Comparison of ENCODE assay signal across 20 cellular contexts in genomic region chr17:48488548-48489106, GRCh38. TPM values are rescaled to one million over a fixed set of nuclear protein-coding genes. Genes with fewer than 3 reads are reported as not detected.
DNase-seq lines count a peak whose midpoint lies in the region; ATAC-seq and TF ChIP-seq lines count a peak whose summit lies in the region.
"Had no signal": no experiment of that assay in that cellular context is flagged by ENCODE, and none has a peak within 500 bp of the region (broad histone marks: within the 10 kb centered on the region; RNA-seq: fewer than 3 reads in every experiment).

No MANE protein-coding gene starts in this region.

- DNase-seq in A172 (ENCODE audit: low spot score) (peak; percentile 42), GDM1 (lab: John Stamatoyannopoulos, UW) (peak; percentile 63), fibroblast of villous mesenchyme (ENCODE audit: low read depth) (peak; percentile 48), NCI-H69 (lab: John Stamatoyannopoulos, UW) (no peak), NCI-H1436 (lab: John Stamatoyannopoulos, UW) (no peak)
- DNase-seq: activated CD4-positive, alpha-beta T cell treated with anti-CD3 and anti-CD28 coated beads for 4 hours; activated naive CD8-positive, alpha-beta T cell treated with anti-CD3 and anti-CD28 coated beads, Interleukin-2, amount 10 ng/mL, durations not matched to agents 7 days and 5 days; activated T-cell treated with anti-CD3 and anti-CD28 coated beads for 4 hours; NCI-H1436 treated with DMSO at 0.1 percent for 48 hours; NCI-H446 treated with DMSO at 0.1 percent for 48 hours; SHP77 treated with DMSO at 0.1 percent for 48 hours had no signal

- peak overlapping the region; percentile 27 for H3K4me3 Mint-ChIP-seq in T-helper 1 cell treated with Interleukin-12 subunit alpha and Interleukin-12 subunit beta and Interleukin-4 antibody, amounts not matched to agents 30 μg/mL and 1 μg/mL, for 36 hours
- H3K4me3 Mint-ChIP-seq: activated naive CD8-positive, alpha-beta T cell treated with anti-CD3 and anti-CD28 coated beads, Interleukin-2, amount 10 ng/mL, durations not matched to agents 7 days and 5 days; B cell; stimulated activated effector memory CD8-positive, alpha-beta T cell treated with anti-CD3 and anti-CD28 coated beads, Interleukin-12 subunit alpha, Interleukin-12 subunit beta, amount 100 ng/mL, for 72 hours had no signal

- H3K9me3 Mint-ChIP-seq in T-helper 1 cell treated with Interleukin-12 subunit alpha and Interleukin-12 subunit beta and Interleukin-4 antibody, amounts not matched to agents 30 μg/mL and 1 μg/mL, for 36 hours: no peaks in the 10 kb centered on the region
- H3K9me3 Mint-ChIP-seq: activated naive CD8-positive, alpha-beta T cell treated with anti-CD3 and anti-CD28 coated beads, Interleukin-2, amount 10 ng/mL, durations not matched to agents 7 days and 5 days; stimulated activated effector memory CD8-positive, alpha-beta T cell treated with anti-CD3 and anti-CD28 coated beads, Interleukin-12 subunit alpha, Interleukin-12 subunit beta, amount 100 ng/mL, for 72 hours had no signal

- H3K4me1 Mint-ChIP-seq in T-helper 1 cell treated with Interleukin-12 subunit alpha and Interleukin-12 subunit beta and Interleukin-4 antibody, amounts not matched to agents 30 μg/mL and 1 μg/mL, for 36 hours (ENCODE audit: low read depth): peaks cover 43% of the 10 kb centered on the region

- no peak for TF ChIP-seq CTCF in fibroblast of villous mesenchyme (IDR thresholded peaks at IDR 0.05; ENCODE audit: insufficient read depth, low read depth, low read length)

- no peak for ATAC-seq in HG03159 (IDR thresholded peaks at IDR 0.05; ENCODE audit: unreplicated experiment)
- ATAC-seq in HG02970 (IDR thresholded peaks at IDR 0.05; ENCODE audit: low FRiP score, unreplicated experiment): no peak
- ATAC-seq: gastroesophageal sphincter; stimulated activated effector memory CD8-positive, alpha-beta T cell treated with anti-CD3 and anti-CD28 coated beads, Interleukin-12 subunit alpha, Interleukin-12 subunit beta, amount 100 ng/mL, for 72 hours had no signal

- no peak overlapping the region for H3K4me3 ChIP-seq in fibroblast of villous mesenchyme (ENCODE audit: low read depth, low read length)
- H3K4me3 ChIP-seq: gastroesophageal sphincter had no signal

- no peaks in the 10 kb centered on the region for H3K27me3 Mint-ChIP-seq in T-helper 1 cell treated with Interleukin-12 subunit alpha and Interleukin-12 subunit beta and Interleukin-4 antibody, amounts not matched to agents 30 μg/mL and 1 μg/mL, for 36 hours (ENCODE audit: low read depth)

- no peaks in the 10 kb centered on the region for H3K36me3 Mint-ChIP-seq in T-helper 1 cell treated with Interleukin-12 subunit alpha and Interleukin-12 subunit beta and Interleukin-4 antibody, amounts not matched to agents 30 μg/mL and 1 μg/mL, for 36 hours (ENCODE audit: low read depth)
- H3K36me3 Mint-ChIP-seq: activated naive CD8-positive, alpha-beta T cell treated with anti-CD3 and anti-CD28 coated beads, Interleukin-2, amount 10 ng/mL, durations not matched to agents 7 days and 5 days; stimulated activated effector memory CD8-positive, alpha-beta T cell treated with anti-CD3 and anti-CD28 coated beads, Interleukin-12 subunit alpha, Interleukin-12 subunit beta, amount 100 ng/mL, for 72 hours had no signal

- peak overlapping the region; percentile 60 for H3K27ac Mint-ChIP-seq in T-helper 1 cell treated with Interleukin-12 subunit alpha and Interleukin-12 subunit beta and Interleukin-4 antibody, amounts not matched to agents 30 μg/mL and 1 μg/mL, for 36 hours
- H3K27ac Mint-ChIP-seq: activated naive CD8-positive, alpha-beta T cell treated with anti-CD3 and anti-CD28 coated beads, Interleukin-2, amount 10 ng/mL, durations not matched to agents 7 days and 5 days; B cell; stimulated activated effector memory CD8-positive, alpha-beta T cell treated with anti-CD3 and anti-CD28 coated beads, Interleukin-12 subunit alpha, Interleukin-12 subunit beta, amount 100 ng/mL, for 72 hours had no signal

RNA-seq across cellular contexts. Expression of gene HOXB1, which starts 42.2 kb away (rescaled TPM):
- not detected in 2 replicates for total RNA-seq in A172 (2014; rRNA removed; shearing (Covaris generic))
- not detected in 2 replicates for total RNA-seq in fibroblast of villous mesenchyme
- total RNA-seq: activated naive CD8-positive, alpha-beta T cell treated with anti-CD3 and anti-CD28 coated beads, Interleukin-2, amount 10 ng/mL, durations not matched to agents 7 days and 5 days; B cell; gastroesophageal sphincter; LHCN-M2; lung microvascular endothelial cell; T-helper 1 cell treated with Interleukin-12 subunit alpha and Interleukin-12 subunit beta and Interleukin-4 antibody, amounts not matched to agents 30 ng/mL and 1 ng/mL, for 36 hours had no signal

RNA-seq across cellular contexts. Expression of gene HOXB2, which starts 56.3 kb away (rescaled TPM):
- 27.0 and 30.6 TPM in 2 replicates for total RNA-seq in A172 (2014; rRNA removed; shearing (Covaris generic))
- total RNA-seq in fibroblast of villous mesenchyme: 4.3 and 4.5 TPM in 2 replicates

RNA-seq across cellular contexts. Expression of gene SKAP1, which starts 58.6 kb away (rescaled TPM):
- total RNA-seq in A172 (2014; rRNA removed; shearing (Covaris generic)): 2.6 TPM in 1 of 2 replicates, not detected in the other
- total RNA-seq in fibroblast of villous mesenchyme: not detected in 2 replicates
- total RNA-seq: lung microvascular endothelial cell had no signal

Comparison
In these comparisons a context has a peak if more than half of its experiments do, and no peak if none do; other contexts are left out.
1. DNase-seq: peak in A172 (single experiment), GDM1 (single experiment) and fibroblast of villous mesenchyme (single experiment); none in NCI-H69 (single experiment) and NCI-H1436 (single experiment).